Comparison of ENCODE assay signal across 29 cellular contexts in genomic region chr9:131006601-131007000, GRCh38. TPM values are rescaled to one million over a fixed set of nuclear protein-coding genes. Genes with fewer than 3 reads are reported as not detected.
DNase-seq lines count a peak whose midpoint lies in the region; ATAC-seq, FAIRE-seq and TF ChIP-seq lines count a peak whose summit lies in the region.
"Had no signal": no experiment of that assay in that cellular context is flagged by ENCODE, and none has a peak within 500 bp of the region (broad histone marks: within the 10 kb centered on the region; RNA-seq: fewer than 3 reads in every experiment).

No MANE protein-coding gene starts in this region.

- H3K9me3 ChIP-seq in astrocyte (ENCODE audit: insufficient read depth, low read depth, low read length) (no peaks in the 10 kb centered on the region), K562 (replicated peaks; ENCODE audit: control insufficient read depth, insufficient read depth, low read depth, low read length) (no peaks in the 10 kb centered on the region)
- H3K9me3 ChIP-seq: BLaER1 had no signal

- intact Hi-C loops in K562 (cut with micrococcal nuclease) = no loop called here
- intact Hi-C loops in cardiac septum (cut with DNase I) = no loop called here

- no peaks in the 10 kb centered on the region for H3K36me3 Mint-ChIP-seq in astrocyte (ENCODE audit: low read depth, unreplicated experiment)
- H3K36me3 Mint-ChIP-seq: CD14-positive monocyte; CD4-positive, alpha-beta memory T cell; CD4-positive, CD25-positive, alpha-beta regulatory T cell; CD8-positive, alpha-beta memory T cell had no signal

- no peaks in the 10 kb centered on the region for H3K4me1 ChIP-seq in astrocyte (ENCODE audit: insufficient read depth, low read length)
- H3K4me1 ChIP-seq in K562 (replicated peaks in 1 of 2; ENCODE audit: control insufficient read depth in 2 of 2, insufficient read depth in 2 of 2, low read length in 2 of 2) = peaks cover under 1 to 10% of the 10 kb centered on the region in 2 experiments; a peak in 3 of 5 replicates
- H3K4me1 ChIP-seq: BE2C, BLaER1 had no signal

- H4K20me1 ChIP-seq in astrocyte (ENCODE audit: insufficient read depth, low read length) (no peaks in the 10 kb centered on the region), K562 (replicated peaks; ENCODE audit: control insufficient read depth, insufficient read depth, low read length) (peaks cover 8% of the 10 kb centered on the region)
- H4K20me1 ChIP-seq: BLaER1 had no signal

- POLR2A ChIA-PET in K562 (lab: Yijun Ruan, JAX) = interaction anchor here (0.9 to 8.4 kb wide), 10 partner anchors 11 to 140 kb away, joined by 3 to 63 read pairs (median 5); no protein-coding TSS in a partner anchor

- no peak overlapping the region for H3K27ac Mint-ChIP-seq in astrocyte (ENCODE audit: unreplicated experiment)
- H3K27ac Mint-ChIP-seq: CD14-positive monocyte; CD4-positive, alpha-beta memory T cell; CD4-positive, CD25-positive, alpha-beta regulatory T cell; CD8-positive, alpha-beta memory T cell had no signal

- TF ChIP-seq CTCF in astrocyte (IDR thresholded peaks at IDR 0.05; ENCODE audit: insufficient read depth, low read depth, low read length) (no peak), K562 (IDR thresholded peaks at IDR 0.05 in 2 of 3, conservative IDR thresholded peaks at IDR 0.05 in 1 of 3; ENCODE audit: insufficient read depth in 2 of 3, low read depth in 1 of 3, low read length in 3 of 3) (no peak)

- no peak for TF ChIP-seq EP300 in K562 (IDR thresholded peaks at IDR 0.05; ENCODE audit: low read length)

- CTCF ChIA-PET in K562 (lab: Yijun Ruan, JAX; ENCODE audit: low intra/inter-chr PET ratio) = no interaction called here

- in situ Hi-C loops in K562 (cut with MboI) = no loop called here

- FAIRE-seq in astrocyte (lab: Jason Lieb, UNC) (no peak), K562 (lab: Jason Lieb, UNC) (no peak), urothelium cell line (lab: Jason Lieb, UNC) (no peak)
- FAIRE-seq: A204.1, GM12878, GM12892, GM18507 had no signal

- TF ChIP-seq POLR2A in K562 (conservative IDR thresholded peaks at IDR 0.05) = no peak

- no peaks in the 10 kb centered on the region for H3K9me1 ChIP-seq in K562 (ENCODE audit: control insufficient read depth, insufficient read depth, low read length)

- H3K4me1 Mint-ChIP-seq in astrocyte (ENCODE audit: low read depth, unreplicated experiment) = peaks cover 4% of the 10 kb centered on the region

- peak; percentile 51 for DNase-seq in astrocyte (ENCODE audit: low read depth)
- DNase-seq in K562 (ENCODE audit: extremely low read depth in 1 of 4, low spot score in 3 of 4) = no peak
- DNase-seq in iris pigment epithelial cell (ENCODE audit: low read depth) = peak; percentile 25
- DNase-seq in cardiac septum (ENCODE audit: low spot score) = no peak
- DNase-seq in urothelium cell line (ENCODE audit: low spot score) = no peak
- DNase-seq in SHP77 treated with DMSO at 0.1 percent for 48 hours (lab: John Stamatoyannopoulos, UW) = no peak
- DNase-seq: 8988T; ACHN; BE2C; C1 segment of cervical spinal cord; CD4-positive, alpha-beta memory T cell; CD4-positive, CD25-positive, alpha-beta regulatory T cell; CD8-positive, alpha-beta memory T cell; COR-L47; DMS 273 treated with DMSO at 0.1 percent for 48 hours; DMS153; DMS53; DMS79; DND-41; EL; GDM1 had no signal

- H3K4me3 ChIP-seq in astrocyte (ENCODE audit: insufficient read depth, low read depth, low read length) = no peak overlapping the region
- H3K4me3 ChIP-seq in K562 = no peak overlapping the region
- H3K4me3 ChIP-seq: BLaER1, GM12878 had no signal

- ATAC-seq in K562 (no peak), HG02870 (IDR thresholded peaks at IDR 0.05; ENCODE audit: unreplicated experiment) (no peak)
- ATAC-seq: GM12878 had no signal

- H3K9ac ChIP-seq in astrocyte (ENCODE audit: low read length) = no peak overlapping the region
- no peak overlapping the region for H3K9ac ChIP-seq in K562 (ENCODE audit: insufficient read depth in 1 of 2, low read depth in 2 of 2, low read length in 2 of 2)
- H3K9ac ChIP-seq: BLaER1 had no signal

- under 1% methylated on average over 4 of the region's 4 CpGs for WGBS in K562 (ENCODE audit: insufficient coverage, low coverage, missing lambda C conversion rate)

- TF ChIP-seq RAD21 in K562 (CRISPR knock-in tag; conservative IDR thresholded peaks at IDR 0.05 in 1 of 2, IDR thresholded peaks at IDR 0.05 in 1 of 2) = no peak

- peaks cover 10% of the 10 kb centered on the region for H3K9me3 Mint-ChIP-seq in astrocyte (ENCODE audit: unreplicated experiment)
- H3K9me3 Mint-ChIP-seq: CD8-positive, alpha-beta memory T cell had no signal

- BruUV-seq in K562 (replicated peaks; lab: Mats Ljungman, UMichigan) = no TSS peak

- no peak overlapping the region for H3K4me3 Mint-ChIP-seq in astrocyte (ENCODE audit: unreplicated experiment)
- H3K4me3 Mint-ChIP-seq: CD4-positive, alpha-beta memory T cell; CD4-positive, CD25-positive, alpha-beta regulatory T cell; CD8-positive, alpha-beta memory T cell had no signal

- H3K79me2 ChIP-seq in astrocyte (ENCODE audit: insufficient read depth, low read length) = no peaks in the 10 kb centered on the region
- no peaks in the 10 kb centered on the region for H3K79me2 ChIP-seq in K562 (ENCODE audit: control insufficient read depth, insufficient read depth, low read length)

- H3K4me2 ChIP-seq in astrocyte (ENCODE audit: low read length) (no peak overlapping the region), K562 (ENCODE audit: insufficient read depth, low read length) (no peak overlapping the region)
- H3K4me2 ChIP-seq: BLaER1 had no signal

- H3K27ac ChIP-seq in astrocyte (ENCODE audit: low read depth, low read length) (no peak overlapping the region), K562 (ENCODE audit: extremely low read depth, low read depth, low read length) (no peak overlapping the region)
- H3K27ac ChIP-seq: BLaER1 had no signal

- peaks cover 24% of the 10 kb centered on the region for H3K27me3 Mint-ChIP-seq in astrocyte (ENCODE audit: low read depth, unreplicated experiment)

- H3K36me3 ChIP-seq in astrocyte (ENCODE audit: insufficient read depth, low read length) (no peaks in the 10 kb centered on the region), K562 (ENCODE audit: control insufficient read depth, insufficient read depth, low read length) (no peaks in the 10 kb centered on the region)
- H3K36me3 ChIP-seq: BE2C, BLaER1 had no signal

- peaks cover 21% of the 10 kb centered on the region for H3K27me3 ChIP-seq in astrocyte (ENCODE audit: insufficient read depth, low read length)
- H3K27me3 ChIP-seq in K562 (ENCODE audit: control insufficient read depth in 2 of 2, insufficient read depth in 2 of 2, low read length in 2 of 2) = peaks cover 60 to 83% of the 10 kb centered on the region in 2 experiments

- H2AFZ ChIP-seq in astrocyte (ENCODE audit: low read depth, low read length) (no peak overlapping the region), K562 (ENCODE audit: low read depth, low read length) (no peak overlapping the region)

TF ChIP-seq in K562, 482 proteins besides CTCF, POLR2A, EP300 and RAD21:
- TF ChIP-seq, protein P1, sequence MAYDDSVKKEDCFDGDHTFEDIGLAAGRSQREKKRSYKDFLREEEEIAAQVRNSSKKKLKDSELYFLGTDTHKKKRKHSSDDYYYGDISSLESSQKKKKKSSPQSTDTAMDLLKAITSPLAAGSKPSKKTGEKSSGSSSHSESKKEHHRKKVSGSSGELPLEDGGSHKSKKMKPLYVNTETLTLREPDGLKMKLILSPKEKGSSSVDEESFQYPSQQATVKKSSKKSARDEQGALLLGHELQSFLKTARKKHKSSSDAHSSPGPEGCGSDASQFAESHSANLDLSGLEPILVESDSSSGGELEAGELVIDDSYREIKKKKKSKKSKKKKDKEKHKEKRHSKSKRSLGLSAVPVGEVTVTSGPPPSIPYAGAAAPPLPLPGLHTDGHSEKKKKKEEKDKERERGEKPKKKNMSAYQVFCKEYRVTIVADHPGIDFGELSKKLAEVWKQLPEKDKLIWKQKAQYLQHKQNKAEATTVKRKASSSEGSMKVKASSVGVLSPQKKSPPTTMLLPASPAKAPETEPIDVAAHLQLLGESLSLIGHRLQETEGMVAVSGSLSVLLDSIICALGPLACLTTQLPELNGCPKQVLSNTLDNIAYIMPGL (CRISPR knock-in tag; IDR thresholded peaks at IDR 0.05) = 0 out of 2 replicates have a peak, but pooled peaks have one; percentile 6
- TF ChIP-seq E2F3 (CRISPR knock-in tag; IDR thresholded peaks at IDR 0.05) (no peak), POLR2AphosphoS5 (IDR thresholded peaks at IDR 0.05; ENCODE audit: control insufficient read depth, insufficient read depth, low read depth, low read length) (no peak), MCM2 (IDR thresholded peaks at IDR 0.05; ENCODE audit: low read depth) (no peak), POLR2G (IDR thresholded peaks at IDR 0.05; ENCODE audit: low read depth, low read length) (no peak)

RNA-seq across cellular contexts. Expression of gene LAMC3, which starts 2.4 kb away (rescaled TPM):
- total RNA-seq in astrocyte = 0.20 and 0.55 TPM in 2 replicates
- total RNA-seq in K562 (2011; cell fraction: chromatin; rRNA removed; ENCODE audit: low replicate concordance) = 0.69 TPM in 1 of 2 replicates, not detected in the other
- total RNA-seq in K562 (2011; cell fraction: nucleolus; rRNA removed) = 0.26 and 0.33 TPM in 2 replicates
- total RNA-seq in K562 (2011; cell fraction: nucleoplasm; rRNA removed) = 0.22 TPM in 1 of 2 replicates, not detected in the other
- total RNA-seq in K562 (2014; rRNA removed) = not detected in 2 replicates
- not detected in 2 replicates for total RNA-seq in K562 (2014; rRNA removed; fragmentation: Illumina TruSeq; extraction: Trizol)
- total RNA-seq in K562 (2015; rRNA removed; fragmentation: Illumina TruSeq; extraction: Trizol) = not detected in 2 replicates
- total RNA-seq in K562 (2021) = 0.09 TPM in 1 of 2 replicates, not detected in the other
- 0.05 and 0.10 TPM in 2 replicates for polyA plus RNA-seq in K562 (2011; rRNA removed)
- 0.03 and 0.66 TPM in 2 replicates for polyA plus RNA-seq in K562 (2011; cell fraction: cytosol; rRNA removed)
- 0.04 and 0.20 TPM in 2 replicates for polyA plus RNA-seq in K562 (2011; cell fraction: nucleus; rRNA removed)
- polyA plus RNA-seq in K562 (2012) = 0.03 and 0.07 TPM in 2 replicates
- not detected in 2 replicates for polyA plus RNA-seq in K562 (2014; fragmentation: Illumina TruSeq; extraction: Trizol)
- polyA plus RNA-seq in K562 (2014; fragmentation: Nextera tagmentation; extraction: Ambion mirVana) = not detected
- not detected in 2 replicates for polyA plus RNA-seq in K562 (2014; rRNA removed)
- not detected in 2 replicates for polyA minus RNA-seq in K562 (2011; rRNA and poly(A)+ RNA removed)
- polyA minus RNA-seq in K562 (2011; cell fraction: cytosol; rRNA and poly(A)+ RNA removed) = not detected in 2 replicates
- polyA minus RNA-seq in K562 (2011; cell fraction: nucleus; rRNA and poly(A)+ RNA removed) = 0.27 TPM in 1 of 2 replicates, not detected in the other
- total RNA-seq in cardiac septum = 0.89 TPM
- polyA plus RNA-seq: AG04450; CD14-positive monocyte; CD4-positive, alpha-beta memory T cell; CD8-positive, alpha-beta memory T cell; GM12878 had no signal

Comparison
In these comparisons a context has a peak if more than half of its experiments do, and no peak if none do; other contexts are left out.
1. DNase-seq: peak in astrocyte (single experiment) and iris pigment epithelial cell (single experiment); none in K562 (0 of 4), cardiac septum (single experiment), urothelium cell line (single experiment) and SHP77 treated with DMSO at 0.1 percent for 48 hours (single experiment).